ENCODE assay signal across 1 cellular context in genomic region chr9:120942186-120943001, GRCh38.
TF ChIP-seq lines count a peak whose summit lies in the region.

No MANE protein-coding gene starts in this region.

TF ChIP-seq in liver, 16 proteins besides CTCF, POLR2A, EP300 and RAD21 (continued from another document):
- TF ChIP-seq, protein P1, sequence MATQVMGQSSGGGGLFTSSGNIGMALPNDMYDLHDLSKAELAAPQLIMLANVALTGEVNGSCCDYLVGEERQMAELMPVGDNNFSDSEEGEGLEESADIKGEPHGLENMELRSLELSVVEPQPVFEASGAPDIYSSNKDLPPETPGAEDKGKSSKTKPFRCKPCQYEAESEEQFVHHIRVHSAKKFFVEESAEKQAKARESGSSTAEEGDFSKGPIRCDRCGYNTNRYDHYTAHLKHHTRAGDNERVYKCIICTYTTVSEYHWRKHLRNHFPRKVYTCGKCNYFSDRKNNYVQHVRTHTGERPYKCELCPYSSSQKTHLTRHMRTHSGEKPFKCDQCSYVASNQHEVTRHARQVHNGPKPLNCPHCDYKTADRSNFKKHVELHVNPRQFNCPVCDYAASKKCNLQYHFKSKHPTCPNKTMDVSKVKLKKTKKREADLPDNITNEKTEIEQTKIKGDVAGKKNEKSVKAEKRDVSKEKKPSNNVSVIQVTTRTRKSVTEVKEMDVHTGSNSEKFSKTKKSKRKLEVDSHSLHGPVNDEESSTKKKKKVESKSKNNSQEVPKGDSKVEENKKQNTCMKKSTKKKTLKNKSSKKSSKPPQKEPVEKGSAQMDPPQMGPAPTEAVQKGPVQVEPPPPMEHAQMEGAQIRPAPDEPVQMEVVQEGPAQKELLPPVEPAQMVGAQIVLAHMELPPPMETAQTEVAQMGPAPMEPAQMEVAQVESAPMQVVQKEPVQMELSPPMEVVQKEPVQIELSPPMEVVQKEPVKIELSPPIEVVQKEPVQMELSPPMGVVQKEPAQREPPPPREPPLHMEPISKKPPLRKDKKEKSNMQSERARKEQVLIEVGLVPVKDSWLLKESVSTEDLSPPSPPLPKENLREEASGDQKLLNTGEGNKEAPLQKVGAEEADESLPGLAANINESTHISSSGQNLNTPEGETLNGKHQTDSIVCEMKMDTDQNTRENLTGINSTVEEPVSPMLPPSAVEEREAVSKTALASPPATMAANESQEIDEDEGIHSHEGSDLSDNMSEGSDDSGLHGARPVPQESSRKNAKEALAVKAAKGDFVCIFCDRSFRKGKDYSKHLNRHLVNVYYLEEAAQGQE (IDR thresholded peaks at IDR 0.05): no peak
- no peak for TF ChIP-seq FOXA2 (IDR thresholded peaks at IDR 0.05)
